In the genomic region with DNA sequence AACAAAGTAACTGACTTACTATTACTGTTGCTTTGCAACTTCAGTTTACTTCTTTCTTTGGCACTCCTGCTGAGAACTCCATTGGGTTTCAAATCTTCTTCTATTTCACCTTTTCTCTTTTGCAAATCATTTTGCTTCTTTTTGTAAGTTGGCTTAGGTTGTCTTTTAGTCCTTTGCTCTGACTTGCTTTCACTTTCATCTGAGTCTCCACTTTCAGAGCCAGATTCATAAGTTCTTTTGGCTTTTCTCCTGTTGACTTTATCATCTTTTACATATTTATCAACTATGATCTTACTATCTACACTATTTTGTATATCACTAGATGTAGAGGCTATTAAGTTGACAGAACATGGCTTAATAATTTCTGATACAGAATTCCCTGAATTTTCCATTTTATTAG, we compare ENCODE assay signal across 1 cellular context.
TF ChIP-seq lines count a peak whose summit lies in the region.

No MANE protein-coding gene starts in this region.

TF ChIP-seq in IMR-90, 13 proteins besides CTCF, POLR2A, EP300 and RAD21 (continued from another document):
- TF ChIP-seq, protein P1, sequence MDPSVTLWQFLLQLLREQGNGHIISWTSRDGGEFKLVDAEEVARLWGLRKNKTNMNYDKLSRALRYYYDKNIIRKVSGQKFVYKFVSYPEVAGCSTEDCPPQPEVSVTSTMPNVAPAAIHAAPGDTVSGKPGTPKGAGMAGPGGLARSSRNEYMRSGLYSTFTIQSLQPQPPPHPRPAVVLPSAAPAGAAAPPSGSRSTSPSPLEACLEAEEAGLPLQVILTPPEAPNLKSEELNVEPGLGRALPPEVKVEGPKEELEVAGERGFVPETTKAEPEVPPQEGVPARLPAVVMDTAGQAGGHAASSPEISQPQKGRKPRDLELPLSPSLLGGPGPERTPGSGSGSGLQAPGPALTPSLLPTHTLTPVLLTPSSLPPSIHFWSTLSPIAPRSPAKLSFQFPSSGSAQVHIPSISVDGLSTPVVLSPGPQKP (IDR thresholded peaks at IDR 0.05; ENCODE audit: borderline replicate concordance, low read depth, low read length): no peak
- no peak for TF ChIP-seq CEBPB (IDR thresholded peaks at IDR 0.05; ENCODE audit: low read depth, low read length)
